ENCODE assay signal across 22 cellular contexts in genomic region chr13:40143559-40143958, GRCh38.
A peak's percentile ranks its signal among the peaks of the same experiment; 100 is the strongest.
DNase-seq lines count a peak whose midpoint lies in the region; ATAC-seq, FAIRE-seq and TF ChIP-seq lines count a peak whose summit lies in the region.
"Had no signal": no experiment of that assay in that cellular context is flagged by ENCODE, and none has a peak within 500 bp of the region (broad histone marks: within the 10 kb centered on the region; RNA-seq: fewer than 3 reads in every experiment).

No MANE protein-coding gene starts in this region.

- CTCF ChIA-PET in activated CD4-positive, alpha-beta memory T cell treated with anti-CD3 and anti-CD28 coated beads for 36 hours (lab: Charles Lee) = no interaction called here
- CTCF ChIA-PET in activated CD4-positive, alpha-beta memory T cell treated with anti-CD3 and anti-CD28 coated beads, Interleukin-2, amount 10 ng/mL, durations not matched to agents 7 days and 5 days (lab: Charles Lee) = no interaction called here

- no peaks in the 10 kb centered on the region for H3K36me3 ChIP-seq in Karpas-422 (ENCODE audit: insufficient read depth, low read length)
- no peaks in the 10 kb centered on the region for H3K36me3 ChIP-seq in bronchial epithelial cell (ENCODE audit: control insufficient read depth, insufficient read depth, low read length)
- H3K36me3 ChIP-seq in aorta (ENCODE audit: control insufficient read depth in 1 of 2, insufficient read depth in 2 of 2, low read length in 1 of 2) = no peaks in the 10 kb centered on the region
- H3K36me3 ChIP-seq: SJSA1 had no signal

- H3K27me3 Mint-ChIP-seq in activated CD4-positive, alpha-beta memory T cell treated with anti-CD3 and anti-CD28 coated beads for 36 hours = no peaks in the 10 kb centered on the region
- peaks cover 2% of the 10 kb centered on the region for H3K27me3 Mint-ChIP-seq in activated CD4-positive, alpha-beta memory T cell treated with anti-CD3 and anti-CD28 coated beads, Interleukin-2, amount 10 ng/mL, durations not matched to agents 7 days and 5 days
- peaks cover 0 to 5% of the 10 kb centered on the region in 2 donors for H3K27me3 Mint-ChIP-seq in stimulated activated naive B cell treated with anti-CD40 and anti-IgM and Interleukin-4, amounts not matched to agents 10 μg/mL and 1 μg/mL and 100 μg/mL, for 72 hours
- H3K27me3 Mint-ChIP-seq: CD4-positive, alpha-beta memory T cell had no signal

- H3K4me2 ChIP-seq in Karpas-422 (ENCODE audit: low read depth, low read length, poor library complexity, severe bottlenecking) = peak overlapping the region; percentile 30

- H4K20me1 ChIP-seq in Karpas-422 (ENCODE audit: insufficient read depth, low read depth, low read length) = no peaks in the 10 kb centered on the region

- no peaks in the 10 kb centered on the region for H3K9me2 ChIP-seq in Karpas-422 (replicated peaks; ENCODE audit: insufficient read depth, low read length)

- intact Hi-C loops in activated CD4-positive, alpha-beta memory T cell treated with anti-CD3 and anti-CD28 coated beads for 36 hours (cut with micrococcal nuclease) = no loop called here
- intact Hi-C loops in aorta (cut with DNase I) = no loop called here

- no peaks in the 10 kb centered on the region for H3K9me3 Mint-ChIP-seq in activated CD4-positive, alpha-beta memory T cell treated with anti-CD3 and anti-CD28 coated beads for 36 hours
- H3K9me3 Mint-ChIP-seq in activated CD4-positive, alpha-beta memory T cell treated with anti-CD3 and anti-CD28 coated beads, Interleukin-2, amount 10 ng/mL, durations not matched to agents 7 days and 5 days = no peaks in the 10 kb centered on the region
- no peaks in the 10 kb centered on the region for H3K9me3 Mint-ChIP-seq in stimulated activated naive B cell treated with anti-CD40 and anti-IgM and Interleukin-4, amounts not matched to agents 10 μg/mL and 1 μg/mL and 100 μg/mL, for 72 hours
- H3K9me3 Mint-ChIP-seq: H9 had no signal

- no peak for DNase-seq in activated CD4-positive, alpha-beta memory T cell treated with anti-CD3 and anti-CD28 coated beads for 36 hours
- DNase-seq in activated CD4-positive, alpha-beta memory T cell treated with anti-CD3 and anti-CD28 coated beads, Interleukin-2, amount 10 ng/mL, durations not matched to agents 7 days and 5 days = no peak
- peak; percentile 67 for DNase-seq in Karpas-422
- DNase-seq in bronchial epithelial cell (ENCODE audit: low read depth) = no peak
- no peak for DNase-seq in stimulated activated naive B cell treated with anti-CD40 and anti-IgM and Interleukin-4, amounts not matched to agents 10 μg/mL and 1 μg/mL and 100 μg/mL, for 72 hours
- no peak for DNase-seq in aorta
- DNase-seq: Caco-2; CD4-positive, alpha-beta memory T cell; DMS 273 treated with DMSO at 0.1 percent for 48 hours; GM23248; H9; KBM-7; NCI-H1092; NCI-H1436; NCI-H187 treated with DMSO at 0.1 percent for 48 hours; NCI-H2107; NCI-H526 treated with DMSO at 0.1 percent for 48 hours had no signal

- H3K4me1 ChIP-seq in Karpas-422 (ENCODE audit: low read length) (peaks cover 44% of the 10 kb centered on the region), aorta (ENCODE audit: control insufficient read depth in 1 of 2, insufficient read depth in 2 of 2, low read length in 2 of 2) (no peaks in the 10 kb centered on the region)
- H3K4me1 ChIP-seq: Caco-2, SJSA1 had no signal

- H3K27me3 ChIP-seq in Karpas-422 (ENCODE audit: low read length) (no peaks in the 10 kb centered on the region), bronchial epithelial cell (ENCODE audit: control insufficient read depth, insufficient read depth, low read length) (peaks cover 2% of the 10 kb centered on the region), aorta (ENCODE audit: control insufficient read depth in 1 of 2, insufficient read depth in 2 of 2, low read length in 1 of 2) (no peaks in the 10 kb centered on the region)
- H3K27me3 ChIP-seq: SJSA1 had no signal

- WGBS in aorta, 2 donors = 96 to 99% methylated on average over 6 of the region's 6 CpGs

- peak overlapping the region; percentile 6 for H3K27ac Mint-ChIP-seq in activated CD4-positive, alpha-beta memory T cell treated with anti-CD3 and anti-CD28 coated beads for 36 hours
- no peak overlapping the region for H3K27ac Mint-ChIP-seq in activated CD4-positive, alpha-beta memory T cell treated with anti-CD3 and anti-CD28 coated beads, Interleukin-2, amount 10 ng/mL, durations not matched to agents 7 days and 5 days
- peak overlapping the region; percentile 3 for H3K27ac Mint-ChIP-seq in stimulated activated naive B cell treated with anti-CD40 and anti-IgM and Interleukin-4, amounts not matched to agents 10 μg/mL and 1 μg/mL and 100 μg/mL, for 72 hours
- H3K27ac Mint-ChIP-seq: H9 had no signal

- POLR2A ChIA-PET in activated CD4-positive, alpha-beta memory T cell treated with anti-CD3 and anti-CD28 coated beads for 36 hours (lab: Charles Lee) = interaction anchor here (0.9 to 1.1 kb wide), 2 partner anchors 11 to 39 kb away, joined by 3 read pairs; no protein-coding TSS in a partner anchor
- POLR2A ChIA-PET in activated CD4-positive, alpha-beta memory T cell treated with anti-CD3 and anti-CD28 coated beads, Interleukin-2, amount 10 ng/mL, durations not matched to agents 7 days and 5 days (lab: Charles Lee) = interaction anchor here (1.1 kb wide), 1 partner anchor 41 kb away, joined by 3 read pairs; no protein-coding TSS in a partner anchor

- H3K4me3 ChIP-seq in Karpas-422 (ENCODE audit: low read length) (no peak overlapping the region), bronchial epithelial cell (ENCODE audit: low read depth, low read length) (no peak overlapping the region), aorta (ENCODE audit: low read length in 2 of 2) (no peak overlapping the region)
- H3K4me3 ChIP-seq: GM23248, SJSA1 had no signal

- peak; percentile 13 for FAIRE-seq in bronchial epithelial cell (lab: Jason Lieb, UNC)
- FAIRE-seq: HepG2 had no signal

- H3K27ac ChIP-seq in Karpas-422 (ENCODE audit: low read length) = no peak overlapping the region; the same call in 1 of the 2 replicates
- H3K27ac ChIP-seq in aorta (ENCODE audit: low read depth in 1 of 2, low read length in 2 of 2) = no peak overlapping the region
- H3K27ac ChIP-seq: GM23248, HL-60, SJSA1 had no signal

- H3K4me1 Mint-ChIP-seq in activated CD4-positive, alpha-beta memory T cell treated with anti-CD3 and anti-CD28 coated beads for 36 hours (ENCODE audit: low read depth) = peaks cover 49% of the 10 kb centered on the region
- H3K4me1 Mint-ChIP-seq in activated CD4-positive, alpha-beta memory T cell treated with anti-CD3 and anti-CD28 coated beads, Interleukin-2, amount 10 ng/mL, durations not matched to agents 7 days and 5 days = peaks cover 28% of the 10 kb centered on the region
- peaks cover 31 to 59% of the 10 kb centered on the region in 2 donors for H3K4me1 Mint-ChIP-seq in stimulated activated naive B cell treated with anti-CD40 and anti-IgM and Interleukin-4, amounts not matched to agents 10 μg/mL and 1 μg/mL and 100 μg/mL, for 72 hours

- 0 out of 2 replicates have a peak overlapping the region, but pooled peaks have one; percentile 45 for H2AFZ ChIP-seq in Karpas-422 (ENCODE audit: low read length)
- H2AFZ ChIP-seq: GM23248 had no signal

- peak overlapping the region; percentile 38; the same call in 1 of the 2 replicates for H3K9ac ChIP-seq in Karpas-422 (ENCODE audit: low read length)
- H3K9ac ChIP-seq: GM23248 had no signal

- peak; percentile 51 to 55 for ATAC-seq in stimulated activated naive B cell treated with anti-CD40 and anti-IgM and Interleukin-4, amounts not matched to agents 10 μg/mL and 1 μg/mL and 100 μg/mL, for 72 hours (replicated peaks)
- ATAC-seq in GM21619 (IDR thresholded peaks at IDR 0.05; ENCODE audit: unreplicated experiment) = no peak
- no peak for ATAC-seq in aorta (ENCODE audit: low FRiP score)
- ATAC-seq: HepG2, Right ventricle myocardium inferior had no signal

- no peak for TF ChIP-seq CTCF in bronchial epithelial cell (IDR thresholded peaks at IDR 0.05; ENCODE audit: insufficient read depth, low read length, severe bottlenecking)

- no peaks in the 10 kb centered on the region for H3K79me2 ChIP-seq in Karpas-422 (ENCODE audit: low read length)

- no peak overlapping the region for H3K4me3 Mint-ChIP-seq in activated CD4-positive, alpha-beta memory T cell treated with anti-CD3 and anti-CD28 coated beads for 36 hours
- H3K4me3 Mint-ChIP-seq in activated CD4-positive, alpha-beta memory T cell treated with anti-CD3 and anti-CD28 coated beads, Interleukin-2, amount 10 ng/mL, durations not matched to agents 7 days and 5 days = no peak overlapping the region
- no peak overlapping the region for H3K4me3 Mint-ChIP-seq in stimulated activated naive B cell treated with anti-CD40 and anti-IgM and Interleukin-4, amounts not matched to agents 10 μg/mL and 1 μg/mL and 100 μg/mL, for 72 hours
- H3K4me3 Mint-ChIP-seq: CD4-positive, alpha-beta memory T cell; H9 had no signal

- no peaks in the 10 kb centered on the region for H3K9me3 ChIP-seq in Karpas-422 (ENCODE audit: low read length)
- no peaks in the 10 kb centered on the region for H3K9me3 ChIP-seq in aorta (ENCODE audit: control insufficient read depth, low read length)
- H3K9me3 ChIP-seq: Caco-2, SJSA1 had no signal

- no peaks in the 10 kb centered on the region for H3K36me3 Mint-ChIP-seq in activated CD4-positive, alpha-beta memory T cell treated with anti-CD3 and anti-CD28 coated beads for 36 hours
- H3K36me3 Mint-ChIP-seq in activated CD4-positive, alpha-beta memory T cell treated with anti-CD3 and anti-CD28 coated beads, Interleukin-2, amount 10 ng/mL, durations not matched to agents 7 days and 5 days (ENCODE audit: low read depth) = no peaks in the 10 kb centered on the region
- no peaks in the 10 kb centered on the region for H3K36me3 Mint-ChIP-seq in stimulated activated naive B cell treated with anti-CD40 and anti-IgM and Interleukin-4, amounts not matched to agents 10 μg/mL and 1 μg/mL and 100 μg/mL, for 72 hours
- H3K36me3 Mint-ChIP-seq: CD4-positive, alpha-beta memory T cell had no signal

Comparison
In these comparisons a context has a peak if more than half of its experiments do, and no peak if none do; other contexts are left out.
1. ATAC-seq: peak in stimulated activated naive B cell treated with anti-CD40 and anti-IgM and Interleukin-4, amounts not matched to agents 10 μg/mL and 1 μg/mL and 100 μg/mL, for 72 hours (2 of 2); none in GM21619 (single experiment) and aorta (single experiment).